1 cellular context compared by ENCODE assay signal in genomic region chr7:65981965-65982792, GRCh38.
TF ChIP-seq lines count a peak whose summit lies in the region.

GUSB (minus strand) TSS chr7:65982213; CDS start chr7:65982183, 30 bp downstream.

TF ChIP-seq in K562, 482 proteins besides CTCF, POLR2A, EP300 and RAD21 (continued from another document and continues in another):
- TF ChIP-seq, protein P1, sequence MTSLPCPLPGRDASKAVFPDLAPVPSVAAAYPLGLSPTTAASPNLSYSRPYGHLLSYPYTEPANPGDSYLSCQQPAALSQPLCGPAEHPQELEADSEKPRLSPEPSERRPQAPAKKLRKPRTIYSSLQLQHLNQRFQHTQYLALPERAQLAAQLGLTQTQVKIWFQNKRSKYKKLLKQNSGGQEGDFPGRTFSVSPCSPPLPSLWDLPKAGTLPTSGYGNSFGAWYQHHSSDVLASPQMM (CRISPR knock-in tag; IDR thresholded peaks at IDR 0.05), result no peak
- TF ChIP-seq FOXP1 (CRISPR knock-in tag; IDR thresholded peaks at IDR 0.05) (peak; percentile 93), VEZF1 (CRISPR knock-in tag; IDR thresholded peaks at IDR 0.05) (peak; percentile 99), TAF1 (IDR thresholded peaks at IDR 0.05; ENCODE audit: control insufficient read depth, extremely low read depth, insufficient read depth, low read length, severe bottlenecking) (peak; percentile 94), MEIS2 (IDR thresholded peaks at IDR 0.05; ENCODE audit: partially characterized antibody) (no peak), RFX1 (IDR thresholded peaks at IDR 0.05) (no peak), ZKSCAN1 (IDR thresholded peaks at IDR 0.05; ENCODE audit: low read depth, low read length) (no peak; the same call in 1 of the 2 replicates), NFIC (IDR thresholded peaks at IDR 0.05) (peak; percentile 78), ZNF76 (CRISPR knock-in tag; IDR thresholded peaks at IDR 0.05; ENCODE audit: borderline replicate concordance) (no peak), NCOA1 (IDR thresholded peaks at IDR 0.05; ENCODE audit: low read depth) (no peak), RBM34 (IDR thresholded peaks at IDR 0.05; ENCODE audit: borderline replicate concordance, insufficient read depth, low read length) (no peak), ZNF165 (CRISPR knock-in tag; IDR thresholded peaks at IDR 0.05; ENCODE audit: borderline replicate concordance) (peak; percentile 85; the same call in 1 of the 2 replicates), NELFE (IDR thresholded peaks at IDR 0.05; ENCODE audit: insufficient read depth, insufficient read length) (no peak), ZNF639 (CRISPR knock-in tag; conservative IDR thresholded peaks at IDR 0.05 in 1 of 2, IDR thresholded peaks at IDR 0.05 in 1 of 2) (peak in 1 of 2 experiments; percentile 93; a peak in 2 of 4 replicates), ZNF347 (CRISPR knock-in tag; IDR thresholded peaks at IDR 0.05; ENCODE audit: low read depth) (no peak), PCBP2 (IDR thresholded peaks at IDR 0.05; ENCODE audit: low read depth, low read length, poor library complexity, severe bottlenecking) (no peak), PTBP1 (IDR thresholded peaks at IDR 0.05; ENCODE audit: low read depth, low read length) (0 out of 2 replicates have a peak, but pooled peaks have one; percentile 40), ZNF77 (CRISPR knock-in tag; IDR thresholded peaks at IDR 0.05) (no peak), CTBP1 (IDR thresholded peaks at IDR 0.05; ENCODE audit: borderline replicate concordance) (peak; percentile 77; the same call in 1 of the 2 replicates), ZBTB5 (IDR thresholded peaks at IDR 0.05) (no peak), PYGO2 (tag; IDR thresholded peaks at IDR 0.05) (no peak), SNAPC5 (CRISPR knock-in tag; IDR thresholded peaks at IDR 0.05) (no peak), TEAD2 (tag; IDR thresholded peaks at IDR 0.05) (no peak), ZNF444 (CRISPR knock-in tag; IDR thresholded peaks at IDR 0.05) (no peak), ZNF224 (CRISPR knock-in tag; IDR thresholded peaks at IDR 0.05) (0 out of 2 replicates have a peak, but pooled peaks have one; percentile 51), MLX (CRISPR knock-in tag; conservative IDR thresholded peaks at IDR 0.05) (peak in 1 of 2 experiments; percentile 89; a peak in 1 of 4 replicates), NFE2 (IDR thresholded peaks at IDR 0.05; ENCODE audit: low read depth) (no peak), HNRNPUL1 (IDR thresholded peaks at IDR 0.05; ENCODE audit: low read length) (no peak), ZNF586 (CRISPR knock-in tag; conservative IDR thresholded peaks at IDR 0.05) (no peak), HMBOX1 (IDR thresholded peaks at IDR 0.05) (no peak), ATF7 (IDR thresholded peaks at IDR 0.05) (peak; percentile 87), HCFC1 (IDR thresholded peaks at IDR 0.05; ENCODE audit: low read depth, low read length) (peak; percentile 98), NUFIP1 (IDR thresholded peaks at IDR 0.05; ENCODE audit: partially characterized antibody) (no peak), ZNF197 (CRISPR knock-in tag; IDR thresholded peaks at IDR 0.05; ENCODE audit: low read depth) (peak; percentile 85), JUND (IDR thresholded peaks at IDR 0.05; ENCODE audit: borderline replicate concordance, low read depth, low read length) (peak; percentile 77), JUND (tag; IDR thresholded peaks at IDR 0.05; ENCODE audit: borderline replicate concordance, low read depth, low read length) (peak; percentile 66; the same call in 1 of the 3 replicates), ILF3 (IDR thresholded peaks at IDR 0.05; ENCODE audit: borderline replicate concordance) (peak; percentile 74; the same call in 1 of the 2 replicates)
- TF ChIP-seq, protein P2, sequence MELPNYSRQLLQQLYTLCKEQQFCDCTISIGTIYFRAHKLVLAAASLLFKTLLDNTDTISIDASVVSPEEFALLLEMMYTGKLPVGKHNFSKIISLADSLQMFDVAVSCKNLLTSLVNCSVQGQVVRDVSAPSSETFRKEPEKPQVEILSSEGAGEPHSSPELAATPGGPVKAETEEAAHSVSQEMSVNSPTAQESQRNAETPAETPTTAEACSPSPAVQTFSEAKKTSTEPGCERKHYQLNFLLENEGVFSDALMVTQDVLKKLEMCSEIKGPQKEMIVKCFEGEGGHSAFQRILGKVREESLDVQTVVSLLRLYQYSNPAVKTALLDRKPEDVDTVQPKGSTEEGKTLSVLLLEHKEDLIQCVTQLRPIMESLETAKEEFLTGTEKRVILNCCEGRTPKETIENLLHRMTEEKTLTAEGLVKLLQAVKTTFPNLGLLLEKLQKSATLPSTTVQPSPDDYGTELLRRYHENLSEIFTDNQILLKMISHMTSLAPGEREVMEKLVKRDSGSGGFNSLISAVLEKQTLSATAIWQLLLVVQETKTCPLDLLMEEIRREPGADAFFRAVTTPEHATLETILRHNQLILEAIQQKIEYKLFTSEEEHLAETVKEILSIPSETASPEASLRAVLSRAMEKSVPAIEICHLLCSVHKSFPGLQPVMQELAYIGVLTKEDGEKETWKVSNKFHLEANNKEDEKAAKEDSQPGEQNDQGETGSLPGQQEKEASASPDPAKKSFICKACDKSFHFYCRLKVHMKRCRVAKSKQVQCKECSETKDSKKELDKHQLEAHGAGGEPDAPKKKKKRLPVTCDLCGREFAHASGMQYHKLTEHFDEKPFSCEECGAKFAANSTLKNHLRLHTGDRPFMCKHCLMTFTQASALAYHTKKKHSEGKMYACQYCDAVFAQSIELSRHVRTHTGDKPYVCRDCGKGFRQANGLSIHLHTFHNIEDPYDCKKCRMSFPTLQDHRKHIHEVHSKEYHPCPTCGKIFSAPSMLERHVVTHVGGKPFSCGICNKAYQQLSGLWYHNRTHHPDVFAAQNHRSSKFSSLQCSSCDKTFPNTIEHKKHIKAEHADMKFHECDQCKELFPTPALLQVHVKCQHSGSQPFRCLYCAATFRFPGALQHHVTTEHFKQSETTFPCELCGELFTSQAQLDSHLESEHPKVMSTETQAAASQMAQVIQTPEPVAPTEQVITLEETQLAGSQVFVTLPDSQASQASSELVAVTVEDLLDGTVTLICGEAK (IDR thresholded peaks at IDR 0.05), result peak; percentile 51
- TF ChIP-seq, protein P2 (CRISPR knock-in tag; IDR thresholded peaks at IDR 0.05), result no peak
- TF ChIP-seq, protein P3, sequence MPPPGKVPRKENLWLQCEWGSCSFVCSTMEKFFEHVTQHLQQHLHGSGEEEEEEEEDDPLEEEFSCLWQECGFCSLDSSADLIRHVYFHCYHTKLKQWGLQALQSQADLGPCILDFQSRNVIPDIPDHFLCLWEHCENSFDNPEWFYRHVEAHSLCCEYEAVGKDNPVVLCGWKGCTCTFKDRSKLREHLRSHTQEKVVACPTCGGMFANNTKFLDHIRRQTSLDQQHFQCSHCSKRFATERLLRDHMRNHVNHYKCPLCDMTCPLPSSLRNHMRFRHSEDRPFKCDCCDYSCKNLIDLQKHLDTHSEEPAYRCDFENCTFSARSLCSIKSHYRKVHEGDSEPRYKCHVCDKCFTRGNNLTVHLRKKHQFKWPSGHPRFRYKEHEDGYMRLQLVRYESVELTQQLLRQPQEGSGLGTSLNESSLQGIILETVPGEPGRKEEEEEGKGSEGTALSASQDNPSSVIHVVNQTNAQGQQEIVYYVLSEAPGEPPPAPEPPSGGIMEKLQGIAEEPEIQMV (tag; conservative IDR thresholded peaks at IDR 0.05; ENCODE audit: low read depth), result no peak
- TF ChIP-seq, protein P4, sequence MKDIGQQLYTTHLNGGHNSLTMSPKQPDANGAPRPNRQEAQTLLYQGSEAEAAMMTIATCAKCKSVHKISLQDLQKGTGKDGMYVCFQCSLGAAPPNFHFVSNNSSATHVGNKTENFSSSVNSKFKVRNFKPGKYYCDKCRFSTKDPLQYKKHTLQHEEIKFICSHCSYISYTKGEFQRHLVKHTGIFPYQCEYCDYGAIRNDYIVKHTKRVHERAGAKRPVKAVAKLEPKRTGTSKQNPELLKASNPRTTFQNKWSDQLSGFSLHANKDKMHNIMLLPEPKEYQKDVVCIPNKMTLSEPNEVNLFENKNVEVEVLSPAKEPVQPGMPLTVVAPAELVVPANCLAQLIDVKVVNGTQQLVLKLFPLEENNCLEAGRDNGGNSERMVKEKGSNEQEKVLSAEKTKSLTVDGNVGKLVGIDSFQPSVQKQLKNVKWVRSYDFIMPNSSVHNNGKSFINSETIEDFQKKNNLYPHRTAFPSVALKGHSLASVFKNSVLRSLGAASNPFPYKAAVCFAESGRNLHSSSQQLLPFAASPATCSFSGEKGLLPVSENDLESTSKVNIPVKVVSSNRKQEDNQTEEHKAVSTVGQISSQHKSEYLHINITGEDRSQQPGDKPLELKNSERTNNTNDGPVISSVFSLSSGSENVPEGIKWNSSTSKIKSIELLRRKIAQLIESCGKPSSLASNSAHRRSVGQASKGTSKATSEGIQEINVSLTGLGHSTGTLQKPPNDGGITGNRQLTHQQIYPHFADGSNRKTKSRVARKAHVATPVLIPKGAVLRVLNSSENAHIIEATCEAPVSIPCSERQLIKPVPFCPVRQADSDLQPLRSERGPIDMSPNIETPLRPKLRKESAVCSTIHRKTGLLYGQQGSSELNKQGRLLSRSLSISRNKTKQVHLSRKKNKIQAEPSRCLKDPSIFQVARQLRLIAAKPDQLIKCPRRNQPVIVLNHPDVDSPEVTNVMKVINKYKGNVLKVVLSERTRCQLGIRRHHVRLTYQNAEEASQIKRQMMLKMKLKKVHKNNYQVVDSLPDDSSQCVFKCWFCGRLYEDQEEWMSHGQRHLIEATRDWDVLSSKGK (CRISPR knock-in tag; IDR thresholded peaks at IDR 0.05), result no peak
